ENCODE assay signal across 1 cellular context in the genomic region with DNA sequence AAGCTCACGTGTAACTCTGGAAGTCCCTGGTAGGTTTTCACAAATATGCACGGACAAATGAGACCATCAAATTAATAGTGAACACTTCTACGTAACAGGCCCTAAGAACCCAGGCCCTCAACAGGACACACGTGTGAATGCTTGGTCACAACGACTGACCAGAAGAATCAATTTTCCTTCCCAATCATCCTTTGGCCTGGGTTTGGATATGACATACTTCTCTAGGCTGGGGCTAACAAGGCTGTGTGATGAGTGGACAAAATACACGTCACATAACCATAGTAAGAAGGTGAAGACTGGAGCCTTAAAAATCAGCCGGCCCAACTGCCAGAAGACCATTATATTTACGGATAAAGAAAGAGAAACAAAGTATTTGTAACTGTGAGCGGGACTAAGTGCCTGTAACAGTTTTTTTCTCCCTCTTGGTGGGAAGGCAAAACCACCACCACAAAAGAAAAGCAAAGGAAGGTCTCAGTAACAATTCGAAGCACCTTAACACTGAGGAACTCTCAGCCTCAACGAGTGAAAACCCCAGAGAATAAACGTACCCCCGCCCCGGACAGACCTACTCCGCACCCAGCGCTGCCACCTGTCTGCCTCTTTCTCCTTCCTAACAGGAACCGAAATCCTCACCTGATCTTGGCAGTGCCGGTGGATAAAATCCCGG.
TF ChIP-seq lines count a peak whose summit lies in the region.

No MANE protein-coding gene starts in this region.

TF ChIP-seq in GM12878, 131 proteins besides CTCF, POLR2A, EP300 and RAD21:
- no peak for TF ChIP-seq RFX5 (IDR thresholded peaks at IDR 0.05; ENCODE audit: low read depth, low read length)
- TF ChIP-seq CHD2 (IDR thresholded peaks at IDR 0.05; ENCODE audit: borderline replicate concordance, low read depth, low read length): no peak
- TF ChIP-seq, protein P1, sequence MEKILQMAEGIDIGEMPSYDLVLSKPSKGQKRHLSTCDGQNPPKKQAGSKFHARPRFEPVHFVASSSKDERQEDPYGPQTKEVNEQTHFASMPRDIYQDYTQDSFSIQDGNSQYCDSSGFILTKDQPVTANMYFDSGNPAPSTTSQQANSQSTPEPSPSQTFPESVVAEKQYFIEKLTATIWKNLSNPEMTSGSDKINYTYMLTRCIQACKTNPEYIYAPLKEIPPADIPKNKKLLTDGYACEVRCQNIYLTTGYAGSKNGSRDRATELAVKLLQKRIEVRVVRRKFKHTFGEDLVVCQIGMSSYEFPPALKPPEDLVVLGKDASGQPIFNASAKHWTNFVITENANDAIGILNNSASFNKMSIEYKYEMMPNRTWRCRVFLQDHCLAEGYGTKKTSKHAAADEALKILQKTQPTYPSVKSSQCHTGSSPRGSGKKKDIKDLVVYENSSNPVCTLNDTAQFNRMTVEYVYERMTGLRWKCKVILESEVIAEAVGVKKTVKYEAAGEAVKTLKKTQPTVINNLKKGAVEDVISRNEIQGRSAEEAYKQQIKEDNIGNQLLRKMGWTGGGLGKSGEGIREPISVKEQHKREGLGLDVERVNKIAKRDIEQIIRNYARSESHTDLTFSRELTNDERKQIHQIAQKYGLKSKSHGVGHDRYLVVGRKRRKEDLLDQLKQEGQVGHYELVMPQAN (conservative IDR thresholded peaks at IDR 0.05): peak; percentile 78
- TF ChIP-seq LARP7 (IDR thresholded peaks at IDR 0.05): peak; percentile 27; the same call in 1 of the 2 replicates
- TF ChIP-seq SREBF2 (IDR thresholded peaks at IDR 0.05; ENCODE audit: low read length): no peak
TF ChIP-seq in GM12878: peak in this region for 2.
